In the genomic region with DNA sequence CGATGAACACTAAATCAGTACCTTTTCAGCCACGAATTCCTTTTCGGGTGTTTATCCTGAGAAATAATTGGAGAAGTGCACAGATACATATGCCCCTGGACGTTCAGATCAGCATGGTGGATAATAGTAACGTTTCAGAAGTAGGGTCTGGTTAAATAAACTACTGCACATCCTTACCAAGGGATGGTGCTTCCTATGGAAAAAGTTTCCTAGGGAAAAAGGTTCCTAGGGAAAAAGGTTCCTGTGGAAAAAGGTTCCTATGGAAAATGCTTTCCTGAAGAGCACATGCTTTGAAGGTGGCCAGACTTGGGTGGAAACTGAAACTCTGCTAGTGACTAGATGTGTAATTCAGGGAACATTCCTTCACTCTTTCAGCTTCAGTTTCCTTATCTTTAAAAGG, we compare ENCODE assay signal across 3 cellular contexts. TPM values are rescaled to one million over a fixed set of nuclear protein-coding genes. Genes with fewer than 3 reads are reported as not detected.
"Had no signal": no experiment of that assay in that cellular context is flagged by ENCODE, and none has a peak within 500 bp of the region (broad histone marks: within the 10 kb centered on the region; RNA-seq: fewer than 3 reads in every experiment).

No MANE protein-coding gene starts in this region.

RNA-seq across cellular contexts. Expression of a gene that starts 28.3 kb away (rescaled TPM):
- total RNA-seq: HT1080, IMR-90, SK-MEL-5 had no signal
